In genomic region chr6:53302678-53303360, GRCh38 we compare ENCODE assay signal across 9 cellular contexts. TPM values are rescaled to one million over a fixed set of nuclear protein-coding genes. Genes with fewer than 3 reads are reported as not detected.
DNase-seq lines count a peak whose midpoint lies in the region; ATAC-seq, FAIRE-seq and TF ChIP-seq lines count a peak whose summit lies in the region.
"Had no signal": no experiment of that assay in that cellular context is flagged by ENCODE, and none has a peak within 500 bp of the region (broad histone marks: within the 10 kb centered on the region; RNA-seq: fewer than 3 reads in every experiment).

No MANE protein-coding gene starts in this region.

- peak overlapping the region; percentile 40 for H3K4me3 Mint-ChIP-seq in HFFc6

- peak overlapping the region; percentile 97 for H3K27ac Mint-ChIP-seq in HFFc6

- no peak for TF ChIP-seq POLR2A in erythroblast (IDR thresholded peaks at IDR 0.05; ENCODE audit: low read length)

- H3K27ac ChIP-seq in skin epidermis: peak overlapping the region in 16 of 21 experiments; percentile 1 to 84 (median 42)
- H3K27ac ChIP-seq: HL-60 had no signal

- no peak for ATAC-seq in left lobe of liver

- no peaks in the 10 kb centered on the region for H3K9me3 Mint-ChIP-seq in HFFc6

- FAIRE-seq in frontal cortex (lab: Jason Lieb, UNC): no peak

- no peak for TF ChIP-seq CTCF in HFFc6 (IDR thresholded peaks at IDR 0.05)
- TF ChIP-seq CTCF in WI38 (IDR thresholded peaks at IDR 0.05; ENCODE audit: low read depth, low read length): no peak

- H3K36me3 Mint-ChIP-seq in HFFc6 (ENCODE audit: low read depth): peaks cover 9% of the 10 kb centered on the region

- peaks cover 84% of the 10 kb centered on the region for H3K4me1 Mint-ChIP-seq in HFFc6 (ENCODE audit: low read depth)

- DNase-seq in HFFc6: peak; percentile 70
- peak; percentile 36 to 41 for DNase-seq in frontal cortex (ENCODE audit: low spot score in 2 of 2)
- no peak for DNase-seq in erythroblast (lab: John Stamatoyannopoulos, UW)
- DNase-seq in NCI-H2227 (lab: John Stamatoyannopoulos, UW; ENCODE audit: unreplicated experiment): no peak
- DNase-seq in NCI-H1417 treated with DMSO at 0.1 percent for 48 hours (lab: John Stamatoyannopoulos, UW): no peak
- DNase-seq in left lobe of liver (ENCODE audit: low spot score): no peak

- no peaks in the 10 kb centered on the region; the same call in 1 of the 2 replicates for H3K27me3 Mint-ChIP-seq in HFFc6 (ENCODE audit: insufficient read depth)

- peak overlapping the region; percentile 38 for H3K4me3 ChIP-seq in WI38 (ENCODE audit: low read depth, low read length)
- H3K4me3 ChIP-seq in skin epidermis: no peak overlapping the region

RNA-seq across cellular contexts. Expression of gene ELOVL5, which starts 45.9 kb away (rescaled TPM):
- total RNA-seq in HFFc6 (2021; fragmentation: NEBNext Ultra II Directional; extraction: Animal tissue kit (Norgen Biotek cat#: 25700)): 100 to 1,000 TPM in 2 of 6 experiments, 10 to 100 TPM in 4; 82.0 to 104 (median 89.1) TPM
- 50.5 TPM for total RNA-seq in frontal cortex
- total RNA-seq in left lobe of liver: 54.4 TPM

Comparison
In these comparisons a context has a peak if more than half of its experiments do, and no peak if none do; other contexts are left out.
1. DNase-seq: peak in HFFc6 (single experiment) and frontal cortex (2 of 2); none in erythroblast (0 of 2), NCI-H2227 (single experiment), NCI-H1417 treated with DMSO at 0.1 percent for 48 hours (single experiment) and left lobe of liver (single experiment).